ENCODE assay signal across 1 cellular context in genomic region chr22:40238425-40239344, GRCh38.
TF ChIP-seq lines count a peak whose summit lies in the region.

No MANE protein-coding gene starts in this region.

TF ChIP-seq in HCT116, 20 proteins besides CTCF, POLR2A, EP300 and RAD21 (continued from another document):
- TF ChIP-seq ZBTB33 (IDR thresholded peaks at IDR 0.05; ENCODE audit: extremely low read depth, insufficient replicate concordance, low read length), result no peak
- TF ChIP-seq CBX3 (IDR thresholded peaks at IDR 0.05; ENCODE audit: low read depth), result peak; percentile 56; the same call in 1 of the 2 replicates
- TF ChIP-seq, protein P1, sequence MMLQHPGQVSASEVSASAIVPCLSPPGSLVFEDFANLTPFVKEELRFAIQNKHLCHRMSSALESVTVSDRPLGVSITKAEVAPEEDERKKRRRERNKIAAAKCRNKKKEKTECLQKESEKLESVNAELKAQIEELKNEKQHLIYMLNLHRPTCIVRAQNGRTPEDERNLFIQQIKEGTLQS (IDR thresholded peaks at IDR 0.05), result no peak
- peak; percentile 43 for TF ChIP-seq YY1 (IDR thresholded peaks at IDR 0.05; ENCODE audit: extremely low read depth, insufficient replicate concordance, low read depth, low read length)
- TF ChIP-seq EZH2phosphoT487 (IDR thresholded peaks at IDR 0.05; ENCODE audit: borderline replicate concordance), result no peak
- no peak for TF ChIP-seq POLR2AphosphoS5 (IDR thresholded peaks at IDR 0.05; ENCODE audit: low read depth, low read length)
- TF ChIP-seq, protein P2, sequence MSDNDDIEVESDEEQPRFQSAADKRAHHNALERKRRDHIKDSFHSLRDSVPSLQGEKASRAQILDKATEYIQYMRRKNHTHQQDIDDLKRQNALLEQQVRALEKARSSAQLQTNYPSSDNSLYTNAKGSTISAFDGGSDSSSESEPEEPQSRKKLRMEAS (IDR thresholded peaks at IDR 0.05), result peak; percentile 57
